Comparison of ENCODE assay signal across 16 cellular contexts in the genomic region with DNA sequence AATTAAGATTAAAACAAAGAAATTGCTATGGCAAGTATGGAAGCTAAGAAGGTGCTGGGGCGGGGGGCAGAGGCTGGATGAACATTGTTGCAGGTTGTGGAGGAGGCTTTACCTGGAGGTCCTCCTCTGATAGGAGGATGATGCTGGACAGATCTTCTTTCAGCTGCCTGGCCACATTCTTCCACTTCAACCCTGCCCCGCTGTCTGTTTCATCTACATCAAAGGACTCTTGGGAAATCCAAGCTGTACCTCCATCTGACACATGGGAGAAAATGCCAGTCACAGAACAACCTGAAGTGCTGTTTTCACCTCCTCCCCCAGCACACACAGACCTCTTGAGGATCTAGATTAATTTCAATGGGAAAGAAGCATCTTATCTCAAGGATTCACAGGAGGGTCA. TPM values are rescaled to one million over a fixed set of nuclear protein-coding genes. Genes with fewer than 3 reads are reported as not detected.
DNase-seq lines count a peak whose midpoint lies in the region; ATAC-seq and TF ChIP-seq lines count a peak whose summit lies in the region.
"Had no signal": no experiment of that assay in that cellular context is flagged by ENCODE, and none has a peak within 500 bp of the region (broad histone marks: within the 10 kb centered on the region; RNA-seq: fewer than 3 reads in every experiment).

No MANE protein-coding gene starts in this region.

- H3K4me1 Mint-ChIP-seq in endodermal cell, result peaks cover 6% of the 10 kb centered on the region

- H3K27ac Mint-ChIP-seq in endodermal cell, result peak overlapping the region; percentile 4
- H3K27ac Mint-ChIP-seq: H9 had no signal

- no peaks in the 10 kb centered on the region for H3K9me3 ChIP-seq in endodermal cell (ENCODE audit: control insufficient read depth, low read length)
- no peaks in the 10 kb centered on the region for H3K9me3 ChIP-seq in spleen
- H3K9me3 ChIP-seq in heart right ventricle, result no peaks in the 10 kb centered on the region

- H3K36me3 ChIP-seq in endodermal cell (ENCODE audit: control insufficient read depth, insufficient read depth, low read length) (peaks cover 64% of the 10 kb centered on the region), spleen (peaks cover 0 to 75% (median 69%) of the 10 kb centered on the region in 6 donors), heart right ventricle (peaks cover 0 to 75% (median 44%) of the 10 kb centered on the region in 9 donors)

- DNase-seq in endodermal cell (no peak), left kidney (ENCODE audit: low read depth, low spot score) (peak; percentile 46), spleen (peak; percentile 18), middle frontal gyrus (ENCODE audit: extremely low spot score, low spot score) (no peak), SKM-1 treated with dmso at 0.1 percent for 144 hours (lab: John Stamatoyannopoulos, UW; ENCODE audit: unreplicated experiment) (no peak), heart right ventricle (no peak)
- DNase-seq: C1 segment of cervical spinal cord; CD4-positive, alpha-beta memory T cell; COR-L47; DMS153; DND-41; GM23248; H9 had no signal

- TF ChIP-seq CTCF in endodermal cell (conservative IDR thresholded peaks at IDR 0.05), result no peak
- no peak for TF ChIP-seq CTCF in spleen (IDR thresholded peaks at IDR 0.05 in 8 of 11, conservative IDR thresholded peaks at IDR 0.05 in 3 of 11)
- TF ChIP-seq CTCF in heart right ventricle (IDR thresholded peaks at IDR 0.05), result no peak

- H3K4me1 ChIP-seq in endodermal cell (ENCODE audit: control insufficient read depth, insufficient read depth, low read length) (peaks cover 2% of the 10 kb centered on the region), spleen (peaks cover 8 to 15% (median 12%) of the 10 kb centered on the region in 6 donors), heart right ventricle (peaks cover 4 to 13% (median 11%) of the 10 kb centered on the region in 9 donors)

- H3K27ac ChIP-seq in endodermal cell (ENCODE audit: low read depth, low read length), result no peak overlapping the region
- H3K27ac ChIP-seq in spleen, result no peak overlapping the region
- H3K27ac ChIP-seq in heart right ventricle, result no peak overlapping the region
- H3K27ac ChIP-seq: GM23248 had no signal

- H3K9me3 Mint-ChIP-seq in endodermal cell, result no peaks in the 10 kb centered on the region
- H3K9me3 Mint-ChIP-seq: CD4-positive, alpha-beta memory T cell; H9 had no signal

- no peak overlapping the region for H3K9ac ChIP-seq in endodermal cell (ENCODE audit: extremely low read depth, low read length, poor library complexity, severe bottlenecking)
- H3K9ac ChIP-seq: GM23248 had no signal

- H3K36me3 Mint-ChIP-seq in endodermal cell (ENCODE audit: low read depth), result peaks cover 59% of the 10 kb centered on the region

- no peak for TF ChIP-seq POLR2A in spleen (IDR thresholded peaks at IDR 0.05)

- WGBS in endodermal cell (ENCODE audit: insufficient coverage in 1 of 2, insufficient read length in 1 of 2), 2 experiments, result 98% methylated on average over 2 of the region's 2 CpGs; no CpG with 5 or more reads in 1 of the 2 experiments
- WGBS in spleen, 5 donors, result 91 to 100% (median 95%) methylated on average over 2 of the region's 2 CpGs
- 96 to 98% methylated on average over 2 of the region's 2 CpGs for WGBS in heart right ventricle, 2 donors

- ATAC-seq in heart right ventricle, result no peak
- ATAC-seq: HCT116 had no signal

- H3K27me3 ChIP-seq in endodermal cell (ENCODE audit: control insufficient read depth, insufficient read depth, low read length, poor library complexity, severe bottlenecking) (no peaks in the 10 kb centered on the region), spleen (replicated peaks in 1 of 7) (no peaks in the 10 kb centered on the region), heart right ventricle (no peaks in the 10 kb centered on the region)

- no peaks in the 10 kb centered on the region for H3K27me3 Mint-ChIP-seq in endodermal cell (ENCODE audit: insufficient read depth)
- H3K27me3 Mint-ChIP-seq: CD4-positive, alpha-beta memory T cell had no signal

- intact Hi-C loops in spleen (cut with DNase I; ENCODE audit: low total_unique reads) (no loop called here), heart right ventricle (cut with DNase I) (no loop called here)

- H3K4me3 Mint-ChIP-seq in endodermal cell, result no peak overlapping the region
- H3K4me3 Mint-ChIP-seq: CD4-positive, alpha-beta memory T cell; H9 had no signal

- H3K4me3 ChIP-seq in endodermal cell (ENCODE audit: low read length) (no peak overlapping the region), spleen (no peak overlapping the region), heart right ventricle (no peak overlapping the region)
- H3K4me3 ChIP-seq: GM23248 had no signal

RNA-seq across cellular contexts. Expression of a gene that starts 5.3 kb away (rescaled TPM):
- total RNA-seq in endodermal cell (100 to 1,000 TPM; 100 to 105 TPM), spleen (10 to 100 TPM; 18.4 to 30.1 (median 24.3) TPM), heart right ventricle (10 to 100 TPM; 19.8 to 26.7 (median 23.2) TPM)
- 32.1 TPM for polyA plus RNA-seq in endodermal cell (2013, experiment 1 of 2)
- 29.5 TPM for polyA plus RNA-seq in endodermal cell (2013, experiment 2 of 2)
- polyA plus RNA-seq in spleen (10 to 100 TPM in 2 of 3 donors, 1 to 10 TPM in 1; 7.2 to 14.4 (median 10.3) TPM), heart right ventricle (10 to 100 TPM in 1 of 2 donors, 1 to 10 TPM in 1; 9.1 to 14.5 TPM)

RNA-seq across cellular contexts. Expression of a gene that starts 7.7 kb away (rescaled TPM):
- total RNA-seq in endodermal cell (10 to 100 TPM; 24.3 to 26.0 TPM), spleen (10 to 100 TPM in 6 of 7 donors, 1 to 10 TPM in 1; 9.9 to 19.7 (median 13.8) TPM), heart right ventricle (10 to 100 TPM; 17.8 to 31.9 (median 21.1) TPM)
- 22.3 TPM for polyA plus RNA-seq in endodermal cell (2013, experiment 1 of 2)
- polyA plus RNA-seq in endodermal cell (2013, experiment 2 of 2), result 22.3 TPM
- polyA plus RNA-seq in spleen (10 to 100 TPM in 1 of 3 donors, 1 to 10 TPM in 2; 9.3 to 15.1 (median 9.8) TPM), heart right ventricle (10 to 100 TPM; 17.1 to 23.5 TPM)

RNA-seq across cellular contexts. Expression of a gene that starts 17.2 kb away (rescaled TPM):
- total RNA-seq in endodermal cell, result 1 to 10 TPM in 1 of 2 donors, under 1 TPM in 1; 0.53 to 1.3 TPM
- 0.89 TPM for polyA plus RNA-seq in endodermal cell (2013, experiment 1 of 2)
- 1.1 TPM for polyA plus RNA-seq in endodermal cell (2013, experiment 2 of 2)
- total RNA-seq in spleen, result under 1 TPM in 1 of 7 donors, not detected in 6; 0.38 TPM
- under 1 TPM; 0.07 to 0.22 (median 0.14) TPM for polyA plus RNA-seq in spleen
- total RNA-seq in heart right ventricle, result under 1 TPM in 3 of 10 donors, not detected in 7; 0.25 to 0.52 (median 0.36) TPM
- polyA plus RNA-seq in heart right ventricle, result under 1 TPM; 0.13 to 0.66 TPM
- total RNA-seq: A172; CD4-positive, alpha-beta memory T cell; H9 had no signal
- polyA plus RNA-seq: BJ; CD4-positive, alpha-beta memory T cell; GM23248 had no signal

RNA-seq across cellular contexts. Expression of a gene that starts 36.8 kb away (rescaled TPM):
- total RNA-seq in endodermal cell (10 to 100 TPM; 23.1 to 30.8 TPM), spleen (1 to 10 TPM; 2.1 to 9.6 (median 6.2) TPM), heart right ventricle (10 to 100 TPM in 4 of 10 donors, 1 to 10 TPM in 6; 4.9 to 10.7 (median 9.4) TPM)
- polyA plus RNA-seq in endodermal cell (2013, experiment 1 of 2), result 22.5 TPM
- 25.0 TPM for polyA plus RNA-seq in endodermal cell (2013, experiment 2 of 2)
- polyA plus RNA-seq in spleen (10 to 100 TPM in 2 of 3 donors, 1 to 10 TPM in 1; 9.3 to 13.5 (median 13.0) TPM), heart right ventricle (1 to 10 TPM; 7.2 to 9.4 TPM)

Comparison
In these comparisons a context has a peak if more than half of its experiments do, and no peak if none do; other contexts are left out.
1. DNase-seq: peak in left kidney (single experiment) and spleen (single experiment); none in endodermal cell (single experiment), middle frontal gyrus (single experiment), SKM-1 treated with dmso at 0.1 percent for 144 hours (single experiment) and heart right ventricle (0 of 2).